13 cellular contexts compared by ENCODE assay signal in genomic region chr1:174912243-174912642, GRCh38.
DNase-seq lines count a peak whose midpoint lies in the region; ATAC-seq and TF ChIP-seq lines count a peak whose summit lies in the region.
"Had no signal": no experiment of that assay in that cellular context is flagged by ENCODE, and none has a peak within 500 bp of the region (broad histone marks: within the 10 kb centered on the region; RNA-seq: fewer than 3 reads in every experiment).

No MANE protein-coding gene starts in this region.

- H3K9me3 Mint-ChIP-seq in activated naive CD4-positive, alpha-beta T cell treated with anti-CD3 and anti-CD28 coated beads for 36 hours = no peaks in the 10 kb centered on the region
- H3K9me3 Mint-ChIP-seq in effector memory CD8-positive, alpha-beta T cell = no peaks in the 10 kb centered on the region
- H3K9me3 Mint-ChIP-seq in stimulated activated naive CD8-positive, alpha-beta T cell treated with anti-CD3 and anti-CD28 coated beads, Interleukin-15, Interleukin-2, amounts not matched to agents 100 ng/mL and 50 ng/mL, for 24 hours = peaks cover 6% of the 10 kb centered on the region

- no peaks in the 10 kb centered on the region for H3K27me3 Mint-ChIP-seq in activated naive CD4-positive, alpha-beta T cell treated with anti-CD3 and anti-CD28 coated beads for 36 hours (ENCODE audit: low read depth)
- no peaks in the 10 kb centered on the region for H3K27me3 Mint-ChIP-seq in effector memory CD8-positive, alpha-beta T cell
- no peaks in the 10 kb centered on the region for H3K27me3 Mint-ChIP-seq in stimulated activated naive CD8-positive, alpha-beta T cell treated with anti-CD3 and anti-CD28 coated beads, Interleukin-15, Interleukin-2, amounts not matched to agents 100 ng/mL and 50 ng/mL, for 24 hours

- H3K36me3 Mint-ChIP-seq in activated naive CD4-positive, alpha-beta T cell treated with anti-CD3 and anti-CD28 coated beads for 36 hours (ENCODE audit: low read depth) = peaks cover 2% of the 10 kb centered on the region
- H3K36me3 Mint-ChIP-seq in effector memory CD8-positive, alpha-beta T cell (ENCODE audit: insufficient read depth) = no peaks in the 10 kb centered on the region
- H3K36me3 Mint-ChIP-seq in stimulated activated naive CD8-positive, alpha-beta T cell treated with anti-CD3 and anti-CD28 coated beads, Interleukin-15, Interleukin-2, amounts not matched to agents 100 ng/mL and 50 ng/mL, for 24 hours (ENCODE audit: low read depth) = peaks cover 12% of the 10 kb centered on the region

- intact Hi-C loops in activated naive CD4-positive, alpha-beta T cell treated with anti-CD3 and anti-CD28 coated beads for 36 hours (cut with micrococcal nuclease) = loop anchor here (1.0 to 2.0 kb wide), 6 partner anchors 26 to 113 kb away; no protein-coding TSS in a partner anchor
- intact Hi-C loops in psoas muscle (cut with DNase I) = no loop called here

- no peaks in the 10 kb centered on the region for H3K36me3 ChIP-seq in psoas muscle (ENCODE audit: insufficient read depth in 1 of 2, low read depth in 1 of 2)
- H3K36me3 ChIP-seq: heart right ventricle, MG63 had no signal

- CTCF ChIA-PET in activated naive CD4-positive, alpha-beta T cell treated with anti-CD3 and anti-CD28 coated beads for 36 hours (lab: Charles Lee) = interaction anchor here (1.3 kb wide), 1 partner anchor 117 kb away, joined by 3 read pairs; no protein-coding TSS in a partner anchor

- no peaks in the 10 kb centered on the region for H3K27me3 ChIP-seq in psoas muscle (ENCODE audit: insufficient read depth in 3 of 3, low read length in 2 of 3)
- H3K27me3 ChIP-seq: heart right ventricle, MG63 had no signal

- TF ChIP-seq CTCF in psoas muscle (IDR thresholded peaks at IDR 0.05) = no peak

- peak; percentile 68 for ATAC-seq in HG03432 (IDR thresholded peaks at IDR 0.05; ENCODE audit: unreplicated experiment)
- no peak for ATAC-seq in effector memory CD8-positive, alpha-beta T cell (replicated peaks)
- no peak for ATAC-seq in psoas muscle
- no peak for ATAC-seq in HG03520 (IDR thresholded peaks at IDR 0.05; ENCODE audit: unreplicated experiment)
- ATAC-seq: heart right ventricle, left ventricle myocardium superior had no signal

- no peaks in the 10 kb centered on the region for H3K9me3 ChIP-seq in psoas muscle
- H3K9me3 ChIP-seq: MG63 had no signal

- H3K4me1 ChIP-seq in psoas muscle = no peaks in the 10 kb centered on the region
- H3K4me1 ChIP-seq: heart right ventricle had no signal

- no peak overlapping the region for H3K4me3 ChIP-seq in psoas muscle
- H3K4me3 ChIP-seq: heart right ventricle, MG63 had no signal

- no peak overlapping the region for H3K27ac Mint-ChIP-seq in activated naive CD4-positive, alpha-beta T cell treated with anti-CD3 and anti-CD28 coated beads for 36 hours
- H3K27ac Mint-ChIP-seq in effector memory CD8-positive, alpha-beta T cell = peak overlapping the region; percentile 23 to 69
- H3K27ac Mint-ChIP-seq in stimulated activated naive CD8-positive, alpha-beta T cell treated with anti-CD3 and anti-CD28 coated beads, Interleukin-15, Interleukin-2, amounts not matched to agents 100 ng/mL and 50 ng/mL, for 24 hours = peak overlapping the region; percentile 70

- H3K4me3 Mint-ChIP-seq in activated naive CD4-positive, alpha-beta T cell treated with anti-CD3 and anti-CD28 coated beads for 36 hours = no peak overlapping the region
- no peak overlapping the region for H3K4me3 Mint-ChIP-seq in effector memory CD8-positive, alpha-beta T cell
- H3K4me3 Mint-ChIP-seq in stimulated activated naive CD8-positive, alpha-beta T cell treated with anti-CD3 and anti-CD28 coated beads, Interleukin-15, Interleukin-2, amounts not matched to agents 100 ng/mL and 50 ng/mL, for 24 hours = no peak overlapping the region

- peaks cover 46% of the 10 kb centered on the region for H3K4me1 Mint-ChIP-seq in activated naive CD4-positive, alpha-beta T cell treated with anti-CD3 and anti-CD28 coated beads for 36 hours (ENCODE audit: low read depth)
- peaks cover 12% of the 10 kb centered on the region in 2 donors for H3K4me1 Mint-ChIP-seq in effector memory CD8-positive, alpha-beta T cell (ENCODE audit: low read depth in 2 of 2)
- peaks cover 36% of the 10 kb centered on the region for H3K4me1 Mint-ChIP-seq in stimulated activated naive CD8-positive, alpha-beta T cell treated with anti-CD3 and anti-CD28 coated beads, Interleukin-15, Interleukin-2, amounts not matched to agents 100 ng/mL and 50 ng/mL, for 24 hours (ENCODE audit: low read depth)

- peak; percentile 59 for DNase-seq in activated naive CD4-positive, alpha-beta T cell treated with anti-CD3 and anti-CD28 coated beads for 36 hours
- no peak for DNase-seq in activated naive CD4-positive, alpha-beta T cell (lab: John Stamatoyannopoulos, UW)
- no peak for DNase-seq in effector memory CD8-positive, alpha-beta T cell
- DNase-seq in psoas muscle (no peak), NCI-H345 (lab: John Stamatoyannopoulos, UW) (no peak)
- DNase-seq: DMS79, heart right ventricle, left ventricle myocardium superior, MG63, NCI-H2171 had no signal

- no peak overlapping the region for H3K27ac ChIP-seq in psoas muscle
- H3K27ac ChIP-seq: heart right ventricle had no signal
